In the genomic region with DNA sequence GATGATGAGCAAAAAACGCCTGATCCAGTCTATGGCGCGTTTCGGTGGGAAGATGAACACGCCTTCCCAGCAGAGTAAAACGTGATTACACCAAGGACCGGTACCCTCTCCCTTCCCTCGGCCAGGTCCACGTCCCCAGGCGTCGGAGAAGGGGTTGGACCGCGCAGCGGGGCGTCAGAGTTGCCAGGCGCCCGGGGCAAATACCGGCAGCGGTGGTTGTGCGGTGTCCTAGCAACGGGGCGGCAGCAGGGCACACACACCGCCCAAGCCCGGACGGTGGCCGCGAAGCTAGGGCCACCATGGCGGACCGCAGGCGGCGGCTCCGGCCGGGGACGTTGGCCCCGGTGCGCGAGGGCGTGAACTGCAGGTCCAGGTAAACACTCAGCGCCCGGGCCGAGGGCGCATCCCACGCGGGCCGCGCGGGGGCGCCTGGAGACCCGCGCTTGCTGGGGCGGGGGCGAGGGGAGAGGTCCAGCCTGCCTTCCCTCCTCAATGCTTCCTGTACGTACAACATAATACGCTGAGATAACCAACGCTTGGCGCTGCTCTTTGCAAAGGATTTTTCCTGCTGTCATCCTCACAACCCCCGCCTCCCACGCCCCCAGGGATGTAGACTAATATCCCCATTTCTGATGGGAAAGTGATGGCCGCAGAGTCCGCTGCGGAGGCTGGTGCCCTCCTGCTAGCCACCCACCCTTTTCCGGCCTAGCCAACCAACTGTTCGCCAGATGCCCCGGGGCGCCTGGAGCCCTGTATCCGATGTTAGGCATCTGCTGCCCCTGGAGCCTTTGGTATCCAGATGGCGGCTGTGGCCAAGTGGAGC, we compare ENCODE assay signal across 1 cellular context.
TF ChIP-seq lines count a peak whose summit lies in the region.

A gene with protein sequence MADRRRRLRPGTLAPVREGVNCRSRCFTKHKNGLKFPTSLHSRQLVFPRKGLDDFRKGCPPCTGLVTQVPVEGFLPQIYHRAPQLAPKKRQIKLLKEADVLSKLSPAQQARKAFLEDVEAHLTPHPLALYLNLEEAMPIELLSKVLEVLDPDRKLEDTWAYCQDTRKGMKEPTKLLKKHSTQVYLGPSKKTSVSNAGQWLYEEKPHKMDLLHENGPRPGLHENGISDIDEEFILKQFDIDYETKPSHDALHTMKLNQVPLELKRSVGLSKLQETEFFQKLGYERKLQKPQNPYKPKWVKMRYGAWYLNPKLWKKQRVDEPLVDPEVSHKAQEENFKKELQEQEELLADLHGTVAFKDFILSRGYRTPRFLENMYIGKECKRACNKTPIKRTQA (plus strand): TSS at position 274 of the 823 bp plus-strand sequence. CDS start 26 bp downstream, at position 300.

TF ChIP-seq in HepG2, 621 proteins besides CTCF, POLR2A, EP300 and RAD21 (continued from another document and continues in another):
- TF ChIP-seq, protein P1, sequence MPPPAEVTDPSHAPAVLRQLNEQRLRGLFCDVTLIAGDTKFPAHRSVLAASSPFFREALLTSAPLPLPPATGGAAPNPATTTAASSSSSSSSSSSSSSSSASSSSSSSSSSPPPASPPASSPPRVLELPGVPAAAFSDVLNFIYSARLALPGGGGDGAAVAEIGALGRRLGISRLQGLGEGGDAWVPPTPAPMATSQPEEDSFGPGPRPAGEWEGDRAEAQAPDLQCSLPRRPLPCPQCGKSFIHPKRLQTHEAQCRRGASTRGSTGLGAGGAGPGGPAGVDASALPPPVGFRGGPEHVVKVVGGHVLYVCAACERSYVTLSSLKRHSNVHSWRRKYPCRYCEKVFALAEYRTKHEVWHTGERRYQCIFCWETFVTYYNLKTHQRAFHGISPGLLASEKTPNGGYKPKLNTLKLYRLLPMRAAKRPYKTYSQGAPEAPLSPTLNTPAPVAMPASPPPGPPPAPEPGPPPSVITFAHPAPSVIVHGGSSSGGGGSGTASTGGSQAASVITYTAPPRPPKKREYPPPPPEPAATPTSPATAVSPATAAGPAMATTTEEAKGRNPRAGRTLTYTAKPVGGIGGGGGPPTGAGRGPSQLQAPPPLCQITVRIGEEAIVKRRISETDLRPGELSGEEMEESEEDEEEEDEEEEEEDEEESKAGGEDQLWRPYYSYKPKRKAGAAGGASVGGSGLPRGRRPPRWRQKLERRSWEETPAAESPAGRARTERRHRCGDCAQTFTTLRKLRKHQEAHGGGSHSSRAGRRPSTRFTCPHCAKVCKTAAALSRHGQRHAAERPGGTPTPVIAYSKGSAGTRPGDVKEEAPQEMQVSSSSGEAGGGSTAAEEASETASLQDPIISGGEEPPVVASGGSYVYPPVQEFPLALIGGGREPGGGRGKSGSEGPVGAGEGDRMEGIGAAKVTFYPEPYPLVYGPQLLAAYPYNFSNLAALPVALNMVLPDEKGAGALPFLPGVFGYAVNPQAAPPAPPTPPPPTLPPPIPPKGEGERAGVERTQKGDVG (CRISPR knock-in tag; IDR thresholded peaks at IDR 0.05; ENCODE audit: borderline replicate concordance) = 0 out of 2 replicates have a peak, but pooled peaks have one; percentile 21
- TF ChIP-seq, protein P2, sequence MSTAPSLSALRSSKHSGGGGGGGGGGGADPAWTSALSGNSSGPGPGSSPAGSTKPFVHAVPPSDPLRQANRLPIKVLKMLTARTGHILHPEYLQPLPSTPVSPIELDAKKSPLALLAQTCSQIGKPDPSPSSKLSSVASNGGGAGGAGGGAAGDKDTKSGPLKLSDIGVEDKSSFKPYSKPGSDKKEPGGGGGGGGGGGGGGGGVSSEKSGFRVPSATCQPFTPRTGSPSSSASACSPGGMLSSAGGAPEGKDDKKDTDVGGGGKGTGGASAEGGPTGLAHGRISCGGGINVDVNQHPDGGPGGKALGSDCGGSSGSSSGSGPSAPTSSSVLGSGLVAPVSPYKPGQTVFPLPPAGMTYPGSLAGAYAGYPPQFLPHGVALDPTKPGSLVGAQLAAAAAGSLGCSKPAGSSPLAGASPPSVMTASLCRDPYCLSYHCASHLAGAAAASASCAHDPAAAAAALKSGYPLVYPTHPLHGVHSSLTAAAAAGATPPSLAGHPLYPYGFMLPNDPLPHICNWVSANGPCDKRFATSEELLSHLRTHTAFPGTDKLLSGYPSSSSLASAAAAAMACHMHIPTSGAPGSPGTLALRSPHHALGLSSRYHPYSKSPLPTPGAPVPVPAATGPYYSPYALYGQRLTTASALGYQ (CRISPR knock-in tag; IDR thresholded peaks at IDR 0.05) = no peak
- TF ChIP-seq, protein P3, sequence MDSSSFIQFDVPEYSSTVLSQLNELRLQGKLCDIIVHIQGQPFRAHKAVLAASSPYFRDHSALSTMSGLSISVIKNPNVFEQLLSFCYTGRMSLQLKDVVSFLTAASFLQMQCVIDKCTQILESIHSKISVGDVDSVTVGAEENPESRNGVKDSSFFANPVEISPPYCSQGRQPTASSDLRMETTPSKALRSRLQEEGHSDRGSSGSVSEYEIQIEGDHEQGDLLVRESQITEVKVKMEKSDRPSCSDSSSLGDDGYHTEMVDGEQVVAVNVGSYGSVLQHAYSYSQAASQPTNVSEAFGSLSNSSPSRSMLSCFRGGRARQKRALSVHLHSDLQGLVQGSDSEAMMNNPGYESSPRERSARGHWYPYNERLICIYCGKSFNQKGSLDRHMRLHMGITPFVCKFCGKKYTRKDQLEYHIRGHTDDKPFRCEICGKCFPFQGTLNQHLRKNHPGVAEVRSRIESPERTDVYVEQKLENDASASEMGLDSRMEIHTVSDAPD (CRISPR knock-in tag; IDR thresholded peaks at IDR 0.05) = peak; percentile 56; the same call in 1 of the 2 replicates
- TF ChIP-seq ZFP36L1 (CRISPR knock-in tag; IDR thresholded peaks at IDR 0.05) (peak; percentile 35; the same call in 1 of the 2 replicates), WIZ (CRISPR knock-in tag; IDR thresholded peaks at IDR 0.05) (peak; percentile 74; the same call in 1 of the 2 replicates), SP2 (CRISPR knock-in tag; IDR thresholded peaks at IDR 0.05) (no peak), HES4 (CRISPR knock-in tag; IDR thresholded peaks at IDR 0.05; ENCODE audit: borderline replicate concordance) (no peak), ZNF768 (CRISPR knock-in tag; IDR thresholded peaks at IDR 0.05) (peak; percentile 63; the same call in 1 of the 2 replicates), TMF1 (CRISPR knock-in tag; IDR thresholded peaks at IDR 0.05; ENCODE audit: low read depth) (peak; percentile 84), GATAD1 (CRISPR knock-in tag; IDR thresholded peaks at IDR 0.05) (peak; percentile 76), ZNF781 (CRISPR knock-in tag; IDR thresholded peaks at IDR 0.05; ENCODE audit: borderline replicate concordance, not compliant biosample characterization) (peak; percentile 55), ELF1 (CRISPR knock-in tag; IDR thresholded peaks at IDR 0.05) (peak; percentile 37; the same call in 1 of the 2 replicates), MYNN (CRISPR knock-in tag; IDR thresholded peaks at IDR 0.05; ENCODE audit: low read depth) (0 out of 2 replicates have a peak, but pooled peaks have one; percentile 34), MAF1 (CRISPR knock-in tag; IDR thresholded peaks at IDR 0.05; ENCODE audit: borderline replicate concordance) (no peak)
- TF ChIP-seq, protein P4, sequence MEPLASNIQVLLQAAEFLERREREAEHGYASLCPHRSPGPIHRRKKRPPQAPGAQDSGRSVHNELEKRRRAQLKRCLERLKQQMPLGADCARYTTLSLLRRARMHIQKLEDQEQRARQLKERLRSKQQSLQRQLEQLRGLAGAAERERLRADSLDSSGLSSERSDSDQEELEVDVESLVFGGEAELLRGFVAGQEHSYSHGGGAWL (CRISPR knock-in tag; IDR thresholded peaks at IDR 0.05) = peak; percentile 51; the same call in 1 of the 2 replicates
- TF ChIP-seq, protein P5, sequence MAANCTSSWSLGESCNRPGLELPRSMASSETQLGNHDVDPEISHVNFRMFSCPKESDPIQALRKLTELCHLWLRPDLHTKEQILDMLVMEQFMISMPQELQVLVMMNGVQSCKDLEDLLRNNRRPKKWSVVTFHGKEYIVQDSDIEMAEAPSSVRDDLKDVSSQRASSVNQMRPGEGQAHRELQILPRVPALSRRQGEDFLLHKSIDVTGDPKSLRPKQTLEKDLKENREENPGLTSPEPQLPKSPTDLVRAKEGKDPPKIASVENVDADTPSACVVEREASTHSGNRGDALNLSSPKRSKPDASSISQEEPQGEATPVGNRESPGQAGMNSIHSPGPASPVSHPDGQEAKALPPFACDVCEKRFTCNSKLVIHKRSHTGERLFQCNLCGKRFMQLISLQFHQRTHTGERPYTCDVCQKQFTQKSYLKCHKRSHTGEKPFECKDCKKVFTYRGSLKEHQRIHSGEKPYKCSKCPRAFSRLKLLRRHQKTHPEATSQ (CRISPR knock-in tag; IDR thresholded peaks at IDR 0.05; ENCODE audit: borderline replicate concordance) = peak; percentile 82
- TF ChIP-seq, protein P6, sequence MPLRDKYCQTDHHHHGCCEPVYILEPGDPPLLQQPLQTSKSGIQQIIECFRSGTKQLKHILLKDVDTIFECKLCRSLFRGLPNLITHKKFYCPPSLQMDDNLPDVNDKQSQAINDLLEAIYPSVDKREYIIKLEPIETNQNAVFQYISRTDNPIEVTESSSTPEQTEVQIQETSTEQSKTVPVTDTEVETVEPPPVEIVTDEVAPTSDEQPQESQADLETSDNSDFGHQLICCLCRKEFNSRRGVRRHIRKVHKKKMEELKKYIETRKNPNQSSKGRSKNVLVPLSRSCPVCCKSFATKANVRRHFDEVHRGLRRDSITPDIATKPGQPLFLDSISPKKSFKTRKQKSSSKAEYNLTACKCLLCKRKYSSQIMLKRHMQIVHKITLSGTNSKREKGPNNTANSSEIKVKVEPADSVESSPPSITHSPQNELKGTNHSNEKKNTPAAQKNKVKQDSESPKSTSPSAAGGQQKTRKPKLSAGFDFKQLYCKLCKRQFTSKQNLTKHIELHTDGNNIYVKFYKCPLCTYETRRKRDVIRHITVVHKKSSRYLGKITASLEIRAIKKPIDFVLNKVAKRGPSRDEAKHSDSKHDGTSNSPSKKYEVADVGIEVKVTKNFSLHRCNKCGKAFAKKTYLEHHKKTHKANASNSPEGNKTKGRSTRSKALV (CRISPR knock-in tag; IDR thresholded peaks at IDR 0.05) = peak; percentile 89; the same call in 1 of the 2 replicates
- TF ChIP-seq, protein P7, sequence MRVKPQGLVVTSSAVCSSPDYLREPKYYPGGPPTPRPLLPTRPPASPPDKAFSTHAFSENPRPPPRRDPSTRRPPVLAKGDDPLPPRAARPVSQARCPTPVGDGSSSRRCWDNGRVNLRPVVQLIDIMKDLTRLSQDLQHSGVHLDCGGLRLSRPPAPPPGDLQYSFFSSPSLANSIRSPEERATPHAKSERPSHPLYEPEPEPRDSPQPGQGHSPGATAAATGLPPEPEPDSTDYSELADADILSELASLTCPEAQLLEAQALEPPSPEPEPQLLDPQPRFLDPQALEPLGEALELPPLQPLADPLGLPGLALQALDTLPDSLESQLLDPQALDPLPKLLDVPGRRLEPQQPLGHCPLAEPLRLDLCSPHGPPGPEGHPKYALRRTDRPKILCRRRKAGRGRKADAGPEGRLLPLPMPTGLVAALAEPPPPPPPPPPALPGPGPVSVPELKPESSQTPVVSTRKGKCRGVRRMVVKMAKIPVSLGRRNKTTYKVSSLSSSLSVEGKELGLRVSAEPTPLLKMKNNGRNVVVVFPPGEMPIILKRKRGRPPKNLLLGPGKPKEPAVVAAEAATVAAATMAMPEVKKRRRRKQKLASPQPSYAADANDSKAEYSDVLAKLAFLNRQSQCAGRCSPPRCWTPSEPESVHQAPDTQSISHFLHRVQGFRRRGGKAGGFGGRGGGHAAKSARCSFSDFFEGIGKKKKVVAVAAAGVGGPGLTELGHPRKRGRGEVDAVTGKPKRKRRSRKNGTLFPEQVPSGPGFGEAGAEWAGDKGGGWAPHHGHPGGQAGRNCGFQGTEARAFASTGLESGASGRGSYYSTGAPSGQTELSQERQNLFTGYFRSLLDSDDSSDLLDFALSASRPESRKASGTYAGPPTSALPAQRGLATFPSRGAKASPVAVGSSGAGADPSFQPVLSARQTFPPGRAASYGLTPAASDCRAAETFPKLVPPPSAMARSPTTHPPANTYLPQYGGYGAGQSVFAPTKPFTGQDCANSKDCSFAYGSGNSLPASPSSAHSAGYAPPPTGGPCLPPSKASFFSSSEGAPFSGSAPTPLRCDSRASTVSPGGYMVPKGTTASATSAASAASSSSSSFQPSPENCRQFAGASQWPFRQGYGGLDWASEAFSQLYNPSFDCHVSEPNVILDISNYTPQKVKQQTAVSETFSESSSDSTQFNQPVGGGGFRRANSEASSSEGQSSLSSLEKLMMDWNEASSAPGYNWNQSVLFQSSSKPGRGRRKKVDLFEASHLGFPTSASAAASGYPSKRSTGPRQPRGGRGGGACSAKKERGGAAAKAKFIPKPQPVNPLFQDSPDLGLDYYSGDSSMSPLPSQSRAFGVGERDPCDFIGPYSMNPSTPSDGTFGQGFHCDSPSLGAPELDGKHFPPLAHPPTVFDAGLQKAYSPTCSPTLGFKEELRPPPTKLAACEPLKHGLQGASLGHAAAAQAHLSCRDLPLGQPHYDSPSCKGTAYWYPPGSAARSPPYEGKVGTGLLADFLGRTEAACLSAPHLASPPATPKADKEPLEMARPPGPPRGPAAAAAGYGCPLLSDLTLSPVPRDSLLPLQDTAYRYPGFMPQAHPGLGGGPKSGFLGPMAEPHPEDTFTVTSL (CRISPR knock-in tag; IDR thresholded peaks at IDR 0.05; ENCODE audit: borderline replicate concordance) = 0 out of 2 replicates have a peak, but pooled peaks have one; percentile 25
- TF ChIP-seq, protein P8, sequence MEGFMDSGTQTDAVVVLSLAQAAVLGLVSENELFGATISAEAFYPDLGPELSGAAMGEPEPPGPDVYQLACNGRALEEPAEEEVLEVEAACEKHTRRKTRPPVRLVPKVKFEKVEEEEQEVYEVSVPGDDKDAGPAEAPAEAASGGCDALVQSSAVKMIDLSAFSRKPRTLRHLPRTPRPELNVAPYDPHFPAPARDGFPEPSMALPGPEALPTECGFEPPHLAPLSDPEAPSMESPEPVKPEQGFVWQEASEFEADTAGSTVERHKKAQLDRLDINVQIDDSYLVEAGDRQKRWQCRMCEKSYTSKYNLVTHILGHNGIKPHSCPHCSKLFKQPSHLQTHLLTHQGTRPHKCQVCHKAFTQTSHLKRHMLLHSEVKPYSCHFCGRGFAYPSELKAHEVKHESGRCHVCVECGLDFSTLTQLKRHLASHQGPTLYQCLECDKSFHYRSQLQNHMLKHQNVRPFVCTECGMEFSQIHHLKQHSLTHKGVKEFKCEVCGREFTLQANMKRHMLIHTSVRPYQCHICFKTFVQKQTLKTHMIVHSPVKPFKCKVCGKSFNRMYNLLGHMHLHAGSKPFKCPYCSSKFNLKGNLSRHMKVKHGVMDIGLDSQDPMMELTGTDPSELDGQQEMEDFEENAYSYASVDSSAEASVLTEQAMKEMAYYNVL (CRISPR knock-in tag; IDR thresholded peaks at IDR 0.05; ENCODE audit: borderline replicate concordance) = 0 out of 2 replicates have a peak, but pooled peaks have one; percentile 71
- TF ChIP-seq, protein P9, sequence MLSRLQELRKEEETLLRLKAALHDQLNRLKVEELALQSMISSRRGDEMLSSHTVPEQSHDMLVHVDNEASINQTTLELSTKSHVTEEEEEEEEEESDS (CRISPR knock-in tag; IDR thresholded peaks at IDR 0.05; ENCODE audit: borderline replicate concordance) = no peak
- TF ChIP-seq, protein P10, sequence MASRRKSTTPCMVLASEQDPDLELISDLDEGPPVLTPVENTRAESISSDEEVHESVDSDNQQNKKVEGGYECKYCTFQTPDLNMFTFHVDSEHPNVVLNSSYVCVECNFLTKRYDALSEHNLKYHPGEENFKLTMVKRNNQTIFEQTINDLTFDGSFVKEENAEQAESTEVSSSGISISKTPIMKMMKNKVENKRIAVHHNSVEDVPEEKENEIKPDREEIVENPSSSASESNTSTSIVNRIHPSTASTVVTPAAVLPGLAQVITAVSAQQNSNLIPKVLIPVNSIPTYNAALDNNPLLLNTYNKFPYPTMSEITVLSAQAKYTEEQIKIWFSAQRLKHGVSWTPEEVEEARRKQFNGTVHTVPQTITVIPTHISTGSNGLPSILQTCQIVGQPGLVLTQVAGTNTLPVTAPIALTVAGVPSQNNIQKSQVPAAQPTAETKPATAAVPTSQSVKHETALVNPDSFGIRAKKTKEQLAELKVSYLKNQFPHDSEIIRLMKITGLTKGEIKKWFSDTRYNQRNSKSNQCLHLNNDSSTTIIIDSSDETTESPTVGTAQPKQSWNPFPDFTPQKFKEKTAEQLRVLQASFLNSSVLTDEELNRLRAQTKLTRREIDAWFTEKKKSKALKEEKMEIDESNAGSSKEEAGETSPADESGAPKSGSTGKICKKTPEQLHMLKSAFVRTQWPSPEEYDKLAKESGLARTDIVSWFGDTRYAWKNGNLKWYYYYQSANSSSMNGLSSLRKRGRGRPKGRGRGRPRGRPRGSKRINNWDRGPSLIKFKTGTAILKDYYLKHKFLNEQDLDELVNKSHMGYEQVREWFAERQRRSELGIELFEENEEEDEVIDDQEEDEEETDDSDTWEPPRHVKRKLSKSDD (CRISPR knock-in tag; IDR thresholded peaks at IDR 0.05; ENCODE audit: low read depth) = peak; percentile 91
